Comparison of ENCODE assay signal across 9 cellular contexts in the genomic region with DNA sequence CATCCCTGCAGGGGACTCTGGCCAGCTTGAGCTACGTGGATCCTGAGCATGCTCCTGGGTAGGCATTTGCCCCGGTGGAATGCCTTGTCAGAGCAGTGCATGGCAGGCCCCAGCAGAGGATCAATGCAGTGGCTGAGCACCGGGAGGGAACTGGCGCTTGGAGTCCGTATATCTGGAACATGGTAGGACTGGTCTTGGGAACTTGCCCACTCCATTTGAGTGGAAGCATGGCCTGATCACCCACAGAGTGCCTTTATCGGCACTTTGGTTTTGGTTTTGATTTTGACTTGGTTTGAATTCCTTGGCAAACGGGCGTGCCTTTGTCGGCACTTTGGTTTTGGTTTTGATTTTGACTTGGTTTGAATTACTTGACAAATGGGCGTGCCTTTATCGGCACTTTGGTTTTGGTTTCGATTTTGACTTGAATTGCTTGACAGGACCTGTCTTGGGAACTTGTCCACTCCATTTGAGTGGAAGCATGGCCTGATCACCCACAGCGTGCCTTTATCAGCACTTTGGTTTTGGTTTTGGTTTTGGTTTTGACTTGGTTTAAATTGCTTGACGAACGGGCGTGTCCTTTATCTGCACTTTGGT. TPM values are rescaled to one million over a fixed set of nuclear protein-coding genes. Genes with fewer than 3 reads are reported as not detected.
DNase-seq lines count a peak whose midpoint lies in the region; ATAC-seq and TF ChIP-seq lines count a peak whose summit lies in the region.
"Not testable (repeated sequence)": the region's sequence is repeated elsewhere in the genome, so short reads cannot be mapped to it uniquely, and the experiment has no call there.
"Had no signal": no experiment of that assay in that cellular context is flagged by ENCODE, and none has a peak within 500 bp of the region (broad histone marks: within the 10 kb centered on the region; RNA-seq: fewer than 3 reads in every experiment).

No MANE protein-coding gene starts in this region.

- H3K27ac ChIP-seq in liver (ENCODE audit: low read depth in 1 of 2, low read length in 2 of 2): peak overlapping the region; percentile 64 to 88
- not testable (repeated sequence) for H3K27ac ChIP-seq in thoracic aorta

- not testable (repeated sequence) for TF ChIP-seq CTCF in activated CD8-positive, alpha-beta T cell treated with anti-CD3 and anti-CD28 coated beads for 36 hours (IDR thresholded peaks at IDR 0.05); liver (IDR thresholded peaks at IDR 0.05; ENCODE audit: low read depth, low read length, missing input control); thoracic aorta (IDR thresholded peaks at IDR 0.05)

- DNase-seq in DMS79 treated with DMSO at 0.1 percent for 48 hours (lab: John Stamatoyannopoulos, UW): peak; percentile 1
- DNase-seq in LoVo (ENCODE audit: low spot score): peak; percentile 63
- DNase-seq in RPMI7951 (ENCODE audit: low read depth): peak; percentile 87
- DNase-seq in activated CD8-positive, alpha-beta T cell treated with anti-CD3 and anti-CD28 coated beads for 36 hours: peak; percentile 71
- peak; percentile 66 for DNase-seq in central memory CD4-positive, alpha-beta T cell
- DNase-seq in stimulated activated CD4-positive, alpha-beta T cell treated with anti-CD3 and anti-CD28 coated beads, Interleukin-12 subunit alpha, Interleukin-12 subunit beta, amount 100 ng/mL, for 48 hours (ENCODE audit: low read depth in 2 of 3, low spot score in 1 of 3): peak; percentile 27 to 53 (median 42)
- not testable (repeated sequence) for DNase-seq in thoracic aorta (ENCODE audit: low spot score)

- peaks cover 34% of the 10 kb centered on the region for H3K4me1 Mint-ChIP-seq in activated CD8-positive, alpha-beta T cell treated with anti-CD3 and anti-CD28 coated beads for 36 hours (ENCODE audit: low read depth)

- not testable (repeated sequence) for H3K36me3 ChIP-seq in liver (ENCODE audit: control insufficient read depth in 4 of 4, insufficient read depth in 3 of 4, low read depth in 1 of 4, low read length in 3 of 4); thoracic aorta

- H3K27me3 ChIP-seq in liver (ENCODE audit: control insufficient read depth in 4 of 4, insufficient read depth in 4 of 4, low read length in 3 of 4); thoracic aorta (replicated peaks; ENCODE audit: insufficient read depth): not testable (repeated sequence)

- ATAC-seq in activated CD8-positive, alpha-beta T cell treated with anti-CD3 and anti-CD28 coated beads for 36 hours: peak; percentile 35
- ATAC-seq in thoracic aorta (ENCODE audit: insufficient number of reproducible peaks, low FRiP score, low read depth): not testable (repeated sequence)

- peak overlapping the region; percentile 63 for H3K27ac Mint-ChIP-seq in activated CD8-positive, alpha-beta T cell treated with anti-CD3 and anti-CD28 coated beads for 36 hours

- 16% methylated on average over 16 of the region's 16 CpGs for WGBS in liver

- intact Hi-C loops in activated CD8-positive, alpha-beta T cell treated with anti-CD3 and anti-CD28 coated beads for 36 hours (cut with micrococcal nuclease): not testable (repeated sequence)

- H3K9me3 ChIP-seq in liver (ENCODE audit: control insufficient read depth in 4 of 4, low read length in 3 of 4); thoracic aorta: not testable (repeated sequence)

- H3K36me3 Mint-ChIP-seq in activated CD8-positive, alpha-beta T cell treated with anti-CD3 and anti-CD28 coated beads for 36 hours (ENCODE audit: low read depth): not testable (repeated sequence)

- not testable (repeated sequence) for H3K9me3 Mint-ChIP-seq in activated CD8-positive, alpha-beta T cell treated with anti-CD3 and anti-CD28 coated beads for 36 hours

- H3K27me3 Mint-ChIP-seq in activated CD8-positive, alpha-beta T cell treated with anti-CD3 and anti-CD28 coated beads for 36 hours: not testable (repeated sequence)

- CTCF ChIA-PET in activated CD8-positive, alpha-beta T cell treated with anti-CD3 and anti-CD28 coated beads for 36 hours (lab: Charles Lee): not testable (repeated sequence)

- not testable (repeated sequence) for H3K4me1 ChIP-seq in liver (ENCODE audit: control insufficient read depth in 4 of 4, insufficient read depth in 4 of 4, low read length in 3 of 4); thoracic aorta (ENCODE audit: control insufficient read depth in 1 of 2, low read depth in 2 of 2)

- H3K4me3 Mint-ChIP-seq in activated CD8-positive, alpha-beta T cell treated with anti-CD3 and anti-CD28 coated beads for 36 hours: peak overlapping the region; percentile 74

- H3K9ac ChIP-seq in liver (ENCODE audit: low read depth in 1 of 2, low read length in 2 of 2): peak overlapping the region; percentile 33 to 53

- POLR2A ChIA-PET in activated CD8-positive, alpha-beta T cell treated with anti-CD3 and anti-CD28 coated beads for 36 hours (lab: Charles Lee): not testable (repeated sequence)

- TF ChIP-seq RAD21 in liver (IDR thresholded peaks at IDR 0.05): not testable (repeated sequence)

- H3K4me3 ChIP-seq in liver (ENCODE audit: low read depth in 1 of 3, low read length in 3 of 3) (peak overlapping the region; percentile 65 to 97 (median 86)), thoracic aorta (peak overlapping the region; percentile 30)

TF ChIP-seq in liver, 16 proteins besides CTCF, POLR2A, EP300 and RAD21:
- TF ChIP-seq RXRA (IDR thresholded peaks at IDR 0.05) (peak in 1 of 2 donors; percentile 32), MAX (IDR thresholded peaks at IDR 0.05) (peak; percentile 94), HNF4A (conservative IDR thresholded peaks at IDR 0.05) (peak in 1 of 2 donors; percentile 52), YY1 (IDR thresholded peaks at IDR 0.05) (peak; percentile 65)
TF ChIP-seq in liver: peak in this region for 4; not testable (repeated sequence) for 12.

RNA-seq across cellular contexts. Expression of gene C22orf42, which starts 21.3 kb away (rescaled TPM):
- not detected in 2 replicates for total RNA-seq in RPMI7951 (2014; rRNA removed; shearing (Covaris generic))
- total RNA-seq in activated CD8-positive, alpha-beta T cell treated with anti-CD3 and anti-CD28 coated beads for 36 hours: not detected
- total RNA-seq in liver (not detected), thoracic aorta (not detected)
- not detected for polyA plus RNA-seq in liver
- total RNA-seq: subcutaneous adipose tissue had no signal
